ENCODE assay signal across 25 cellular contexts in the genomic region with DNA sequence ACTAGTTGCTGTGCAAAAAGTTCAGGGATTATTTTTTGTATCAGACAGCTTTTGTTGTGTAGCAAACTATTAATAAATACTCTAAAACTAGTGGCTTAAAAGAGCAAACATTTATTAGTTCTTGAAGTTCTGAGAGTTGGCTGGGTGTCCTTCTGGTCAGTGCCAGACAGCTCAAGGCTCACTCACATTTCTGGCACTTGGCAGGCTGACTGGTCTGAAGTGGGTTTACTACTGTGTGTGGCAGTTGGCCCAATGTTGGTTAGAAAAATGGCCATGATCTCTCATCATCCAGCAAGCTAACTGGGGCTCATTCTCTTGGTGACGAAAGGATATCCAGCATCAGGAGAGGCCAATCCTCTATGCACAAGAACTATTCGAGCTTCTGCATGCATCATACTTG.
DNase-seq lines count a peak whose midpoint lies in the region; ATAC-seq and TF ChIP-seq lines count a peak whose summit lies in the region.
"Had no signal": no experiment of that assay in that cellular context is flagged by ENCODE, and none has a peak within 500 bp of the region (broad histone marks: within the 10 kb centered on the region; RNA-seq: fewer than 3 reads in every experiment).

No MANE protein-coding gene starts in this region.

- intact Hi-C loops in natural killer cell (cut with micrococcal nuclease) = no loop called here

- H3K9me3 ChIP-seq in lung (ENCODE audit: control insufficient read depth in 2 of 2, insufficient read depth in 1 of 2, low read length in 1 of 2) = peaks cover 0 to 1% of the 10 kb centered on the region in 2 donors
- H3K9me3 ChIP-seq: A549, uterus had no signal

- no peaks in the 10 kb centered on the region for H3K27me3 Mint-ChIP-seq in natural killer cell (ENCODE audit: low read depth in 2 of 2)
- H3K27me3 Mint-ChIP-seq: activated CD4-positive, alpha-beta T cell treated with anti-CD3 and anti-CD28 coated beads, Interleukin-2, amount 10 ng/mL, durations not matched to agents 24 days and 14 days; central memory CD8-positive, alpha-beta T cell; IgD-negative memory B cell had no signal

- 66 to 83% methylated on average over 2 of the region's 2 CpGs for WGBS in lung, 2 donors

- peaks cover 28% of the 10 kb centered on the region for H3K36me3 Mint-ChIP-seq in natural killer cell

- no peaks in the 10 kb centered on the region for H3K36me3 ChIP-seq in lung (ENCODE audit: control insufficient read depth in 2 of 2, insufficient read depth in 2 of 2, low read length in 2 of 2)
- H3K36me3 ChIP-seq: uterus had no signal

- ATAC-seq in lung (ENCODE audit: insufficient read depth, low FRiP score) = peak; percentile 65
- ATAC-seq in natural killer cell = no peak
- no peak for ATAC-seq in HG03342 (IDR thresholded peaks at IDR 0.05; ENCODE audit: unreplicated experiment)
- ATAC-seq: A549 had no signal

- H3K4me1 Mint-ChIP-seq in natural killer cell = no peaks in the 10 kb centered on the region
- H3K4me1 Mint-ChIP-seq: activated CD4-positive, alpha-beta T cell treated with anti-CD3 and anti-CD28 coated beads, Interleukin-2, amount 10 ng/mL, durations not matched to agents 24 days and 14 days; central memory CD8-positive, alpha-beta T cell; IgD-negative memory B cell had no signal

- TF ChIP-seq CTCF in AG10803 (conservative IDR thresholded peaks at IDR 0.05; ENCODE audit: low read length) = no peak
- TF ChIP-seq CTCF in lung (IDR thresholded peaks at IDR 0.05; ENCODE audit: control extremely low read depth, extremely low read depth) = no peak
- no peak for TF ChIP-seq CTCF in natural killer cell (IDR thresholded peaks at IDR 0.05)

- no peak overlapping the region for H3K27ac ChIP-seq in lung (ENCODE audit: low read depth in 1 of 2, low read length in 1 of 2)
- H3K27ac ChIP-seq: A549, esophagus squamous epithelium, spleen, uterus had no signal

- peak; percentile 43 for DNase-seq in AG10803 (ENCODE audit: low read depth)
- DNase-seq in NCI-H446 treated with DMSO at 0.1 percent for 48 hours (lab: John Stamatoyannopoulos, UW) = peak; percentile 12
- DNase-seq in fibroblast of peridontal ligament (ENCODE audit: extremely low read depth) = peak; percentile 51
- peak; percentile 66 for DNase-seq in lung (ENCODE audit: low spot score)
- DNase-seq in NCI-H1105 (lab: John Stamatoyannopoulos, UW) = no peak
- no peak for DNase-seq in NOMO-1 treated with DMSO at 0.1 percent for 48 hours (lab: John Stamatoyannopoulos, UW; ENCODE audit: unreplicated experiment)
- DNase-seq in natural killer cell = no peak
- DNase-seq: activated CD4-positive, alpha-beta T cell treated with anti-CD3 and anti-CD28 coated beads, Interleukin-2, amount 10 ng/mL, durations not matched to agents 24 days and 14 days; activated CD8-positive, alpha-beta memory T cell treated with anti-CD3 and anti-CD28 coated beads, Interleukin-2, amount 50 U/mL, for 4 hours; activated effector memory CD4-positive, alpha-beta T cell treated with anti-CD3 and anti-CD28 coated beads, Interleukin-2, amount 50 U/mL, for 16 hours; effector CD4-positive, alpha-beta T cell; esophagus squamous epithelium; H7; mesenchymal stem cell; NCI-H187; NCI-H524 treated with DMSO at 0.1 percent for 48 hours; SHP77; spleen; stimulated activated CD4-positive, alpha-beta T cell treated with anti-CD3 and anti-CD28 coated beads, Interleukin-4, amount 100 ng/mL, for 4 hours; uterus had no signal

- H3K27ac Mint-ChIP-seq in natural killer cell = no peak overlapping the region
- H3K27ac Mint-ChIP-seq: activated CD4-positive, alpha-beta T cell treated with anti-CD3 and anti-CD28 coated beads, Interleukin-2, amount 10 ng/mL, durations not matched to agents 24 days and 14 days; IgD-negative memory B cell; nephron had no signal

- no peaks in the 10 kb centered on the region for H3K27me3 ChIP-seq in lung (ENCODE audit: control insufficient read depth, insufficient read depth)
- H3K27me3 ChIP-seq: esophagus squamous epithelium, spleen, uterus had no signal

- peaks cover 6% of the 10 kb centered on the region in 2 donors for H3K9me3 Mint-ChIP-seq in natural killer cell

- H3K4me1 ChIP-seq in lung (ENCODE audit: control insufficient read depth in 2 of 2, insufficient read depth in 2 of 2, low read length in 2 of 2) = no peaks in the 10 kb centered on the region
- H3K4me1 ChIP-seq: A549, esophagus squamous epithelium, spleen, uterus had no signal

- H3K4me3 Mint-ChIP-seq in natural killer cell = no peak overlapping the region
- H3K4me3 Mint-ChIP-seq: activated CD4-positive, alpha-beta T cell treated with anti-CD3 and anti-CD28 coated beads, Interleukin-2, amount 10 ng/mL, durations not matched to agents 24 days and 14 days; central memory CD8-positive, alpha-beta T cell; IgD-negative memory B cell; nephron had no signal

- H3K4me3 ChIP-seq in AG10803 (ENCODE audit: low read length) (no peak overlapping the region), lung (no peak overlapping the region)
- H3K4me3 ChIP-seq: A549, esophagus squamous epithelium, spleen, uterus had no signal

Comparison
In these comparisons a context has a peak if more than half of its experiments do, and no peak if none do; other contexts are left out.
1. DNase-seq: peak in AG10803 (single experiment), NCI-H446 treated with DMSO at 0.1 percent for 48 hours (single experiment), fibroblast of peridontal ligament (single experiment) and lung (single experiment); none in NCI-H1105 (single experiment), NOMO-1 treated with DMSO at 0.1 percent for 48 hours (single experiment) and natural killer cell (single experiment).